ENCODE assay signal across 8 cellular contexts in the genomic region with DNA sequence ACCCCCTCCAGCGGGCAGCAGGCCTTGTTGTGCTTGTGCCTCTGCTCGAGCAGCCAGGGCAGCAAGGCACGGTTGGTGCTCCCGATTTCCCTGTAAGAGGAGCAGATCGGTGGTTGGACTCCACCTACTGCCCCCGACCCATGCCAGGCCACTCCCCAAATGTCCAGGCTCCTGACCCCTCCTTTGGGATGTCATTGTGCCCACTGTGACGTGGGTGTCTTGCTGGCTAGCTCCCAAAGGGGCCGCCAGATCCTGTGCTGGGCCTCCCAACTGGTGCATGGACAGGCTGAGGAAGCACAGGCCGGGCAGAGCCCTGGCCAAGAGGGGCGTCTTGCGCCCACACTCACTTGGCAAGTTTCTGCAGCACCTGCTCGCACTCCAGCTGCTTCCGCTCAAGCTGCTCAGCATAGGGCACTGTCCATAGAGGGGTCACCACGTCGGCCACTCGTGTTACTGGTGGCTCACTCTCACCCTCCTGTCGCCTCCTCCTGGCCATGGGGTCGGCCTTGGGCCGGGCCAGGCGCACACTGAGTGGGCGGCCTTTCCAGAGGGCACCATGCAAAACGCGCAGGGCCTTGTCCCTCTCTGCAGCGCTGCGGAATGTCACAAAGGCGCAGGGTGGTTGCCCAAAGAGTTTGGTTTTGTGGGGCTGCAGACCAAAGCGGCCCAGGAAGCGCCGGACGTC. TPM values are rescaled to one million over a fixed set of nuclear protein-coding genes. Genes with fewer than 3 reads are reported as not detected.
A peak's percentile ranks its signal among the peaks of the same experiment; 100 is the strongest.
DNase-seq lines count a peak whose midpoint lies in the region; ATAC-seq and TF ChIP-seq lines count a peak whose summit lies in the region.

RANBP1 (plus strand) TSS at position 414 of the 685 bp plus-strand sequence; CDS start at position 495, 81 bp downstream.

- peak within 1 kb of the TSS; percentile 89 to 92 for H3K27ac Mint-ChIP-seq in T-cell
- peak within 1 kb of the TSS; percentile 82 for H3K27ac Mint-ChIP-seq in osteocyte (ENCODE audit: unreplicated experiment)

- peaks cover 15% of the 10 kb centered on the region for H3K36me3 ChIP-seq in ES-I3 (ENCODE audit: insufficient read depth, low read length)

- no peaks in the 10 kb centered on the region for H3K9me3 Mint-ChIP-seq in T-cell
- no peaks in the 10 kb centered on the region for H3K9me3 Mint-ChIP-seq in osteocyte (ENCODE audit: unreplicated experiment)

- POLR2A ChIA-PET in T-cell (lab: Charles Lee): no interaction called here

- no peaks in the 10 kb centered on the region for H3K9me3 ChIP-seq in ES-I3 (ENCODE audit: control insufficient read depth, insufficient read depth, low read length)

- TF ChIP-seq CTCF in fibroblast of villous mesenchyme (IDR thresholded peaks at IDR 0.05; ENCODE audit: insufficient read depth, low read depth, low read length) (no peak), osteocyte (IDR thresholded peaks at IDR 0.05) (no peak)

- ATAC-seq in T-cell (replicated peaks in 1 of 4): no peak
- ATAC-seq in HG03520 (IDR thresholded peaks at IDR 0.05; ENCODE audit: unreplicated experiment): no peak

- peak within 1 kb of the TSS; percentile 77 to 89 (median 85) for H3K4me3 Mint-ChIP-seq in T-cell
- H3K4me3 Mint-ChIP-seq in osteocyte (ENCODE audit: unreplicated experiment): peak within 1 kb of the TSS; percentile 82

- peaks cover 7% of the 10 kb centered on the region for H3K4me1 ChIP-seq in ES-I3 (ENCODE audit: insufficient read depth, low read length)

- H3K36me3 Mint-ChIP-seq in T-cell: peaks cover 12% of the 10 kb centered on the region
- peaks cover 20% of the 10 kb centered on the region for H3K36me3 Mint-ChIP-seq in osteocyte (ENCODE audit: unreplicated experiment)

- H3K27me3 Mint-ChIP-seq in T-cell: no peaks in the 10 kb centered on the region
- H3K27me3 Mint-ChIP-seq in osteocyte (ENCODE audit: unreplicated experiment): no peaks in the 10 kb centered on the region

- H3K4me1 Mint-ChIP-seq in T-cell (peaks cover 18 to 55% (median 45%) of the 10 kb centered on the region in 3 donors), osteocyte (ENCODE audit: unreplicated experiment) (peaks cover 17% of the 10 kb centered on the region)

- H3K9ac ChIP-seq in ES-I3 (ENCODE audit: low read depth, low read length): peak within 1 kb of the TSS; percentile 94

- no peak for DNase-seq in T-cell
- no peak for DNase-seq in fibroblast of villous mesenchyme (ENCODE audit: low read depth)
- DNase-seq in osteocyte (ENCODE audit: extremely low spot score, unreplicated experiment): no peak
- no peak for DNase-seq in D341Med (ENCODE audit: low spot score)
- no peak for DNase-seq in EL
- DNase-seq in OCI-M1 (lab: John Stamatoyannopoulos, UW): no peak

- H3K4me3 ChIP-seq in fibroblast of villous mesenchyme (ENCODE audit: low read depth, low read length): peak within 1 kb of the TSS; percentile 98

- CTCF ChIA-PET in T-cell (lab: Charles Lee): no interaction called here

RNA-seq across cellular contexts. Expression of gene RANBP1, which starts in this region (rescaled TPM):
- total RNA-seq in T-cell (10 to 100 TPM; 64.0 to 81.1 (median 75.4) TPM), fibroblast of villous mesenchyme (200 and 206 TPM in 2 replicates), osteocyte (97.0 and 104 TPM in 2 replicates)
